Comparison of ENCODE assay signal across 10 cellular contexts in genomic region chr6:20205722-20206154, GRCh38. TPM values are rescaled to one million over a fixed set of nuclear protein-coding genes. Genes with fewer than 3 reads are reported as not detected.
DNase-seq lines count a peak whose midpoint lies in the region; ATAC-seq and TF ChIP-seq lines count a peak whose summit lies in the region.
"Had no signal": no experiment of that assay in that cellular context is flagged by ENCODE, and none has a peak within 500 bp of the region (broad histone marks: within the 10 kb centered on the region; RNA-seq: fewer than 3 reads in every experiment).

No MANE protein-coding gene starts in this region.

- H3K4me3 Mint-ChIP-seq in Calu3 (ENCODE audit: low read depth, unreplicated experiment): no peak overlapping the region
- peak overlapping the region; percentile 76 for H3K4me3 Mint-ChIP-seq in activated naive CD8-positive, alpha-beta T cell treated with anti-CD3 and anti-CD28 coated beads, Interleukin-2, amount 50 U/mL, for 24 hours
- H3K4me3 Mint-ChIP-seq in Caco-2 (ENCODE audit: unreplicated experiment): no peak overlapping the region
- H3K4me3 Mint-ChIP-seq: activated B cell treated with CpG ODN at 0.5 μM for 24 hours had no signal

- H3K27me3 ChIP-seq in MM.1S (replicated peaks; ENCODE audit: insufficient read depth, low read length) (no peaks in the 10 kb centered on the region), neutrophil (no peaks in the 10 kb centered on the region), Caco-2 (replicated peaks; ENCODE audit: control insufficient read depth, insufficient read depth, low read length) (no peaks in the 10 kb centered on the region), suprapubic skin (no peaks in the 10 kb centered on the region)

- peaks cover 76% of the 10 kb centered on the region for H3K4me1 Mint-ChIP-seq in Calu3 (ENCODE audit: low read depth, unreplicated experiment)
- peaks cover 70% of the 10 kb centered on the region for H3K4me1 Mint-ChIP-seq in activated naive CD8-positive, alpha-beta T cell treated with anti-CD3 and anti-CD28 coated beads, Interleukin-2, amount 50 U/mL, for 24 hours
- peaks cover 10% of the 10 kb centered on the region for H3K4me1 Mint-ChIP-seq in Caco-2 (ENCODE audit: low read depth, unreplicated experiment)

- no TSS peak for BruUV-seq in Calu3 (replicated peaks; lab: Mats Ljungman, UMichigan)
- BruUV-seq in Caco-2 (replicated peaks; lab: Mats Ljungman, UMichigan): no TSS peak

- no peak overlapping the region; the same call in 1 of the 2 replicates for H3K4me3 ChIP-seq in MM.1S (ENCODE audit: low read length)
- peak overlapping the region; percentile 59 to 62 for H3K4me3 ChIP-seq in neutrophil (ENCODE audit: low read depth in 1 of 2, low read length in 1 of 2)
- no peak overlapping the region for H3K4me3 ChIP-seq in Caco-2 (ENCODE audit: low read depth, low read length)
- no peak overlapping the region for H3K4me3 ChIP-seq in suprapubic skin

- no peaks in the 10 kb centered on the region for H3K9me2 ChIP-seq in MM.1S (replicated peaks; ENCODE audit: insufficient read depth, low read length)

- H3F3A ChIP-seq in MM.1S (ENCODE audit: insufficient read depth, low read length): peaks cover 48% of the 10 kb centered on the region

- H3K36me3 ChIP-seq in MM.1S (replicated peaks; ENCODE audit: insufficient read depth, low read length) (no peaks in the 10 kb centered on the region), neutrophil (no peaks in the 10 kb centered on the region), Caco-2 (ENCODE audit: control insufficient read depth, insufficient read depth, low read length) (no peaks in the 10 kb centered on the region), suprapubic skin (no peaks in the 10 kb centered on the region)

- no peak overlapping the region; the same call in 1 of the 2 replicates for H3K9ac ChIP-seq in MM.1S (ENCODE audit: low read length)

- intact Hi-C loops in Calu3 (cut with micrococcal nuclease; ENCODE audit: unreplicated experiment) (no loop called here), Caco-2 (cut with micrococcal nuclease; ENCODE audit: unreplicated experiment) (no loop called here)

- H3K9me3 ChIP-seq in MM.1S (replicated peaks; ENCODE audit: insufficient read depth, low read length) (no peaks in the 10 kb centered on the region), neutrophil (no peaks in the 10 kb centered on the region), Caco-2 (no peaks in the 10 kb centered on the region), suprapubic skin (no peaks in the 10 kb centered on the region)

- no peaks in the 10 kb centered on the region for H3K27me3 Mint-ChIP-seq in Calu3 (ENCODE audit: unreplicated experiment)
- H3K27me3 Mint-ChIP-seq in activated naive CD8-positive, alpha-beta T cell treated with anti-CD3 and anti-CD28 coated beads, Interleukin-2, amount 50 U/mL, for 24 hours: peaks cover 2% of the 10 kb centered on the region
- no peaks in the 10 kb centered on the region for H3K27me3 Mint-ChIP-seq in Caco-2 (ENCODE audit: insufficient read depth, unreplicated experiment)

- H3K79me2 ChIP-seq in MM.1S (ENCODE audit: low read length): peaks cover 91% of the 10 kb centered on the region

- peak; percentile 22 for ATAC-seq in activated naive CD8-positive, alpha-beta T cell treated with anti-CD3 and anti-CD28 coated beads, Interleukin-2, amount 50 U/mL, for 24 hours
- ATAC-seq in activated CD4-positive, CD25-positive, alpha-beta regulatory T cell treated with anti-CD3 and anti-CD28 coated beads, Interleukin-2, amount 50 U/mL, for 24 hours: no peak

- TF ChIP-seq EP300 in suprapubic skin (IDR thresholded peaks at IDR 0.05): no peak

- H3K27ac Mint-ChIP-seq in Calu3 (ENCODE audit: unreplicated experiment) (peak overlapping the region; percentile 9), Caco-2 (ENCODE audit: unreplicated experiment) (no peak overlapping the region)
- H3K27ac Mint-ChIP-seq in activated naive CD8-positive, alpha-beta T cell treated with anti-CD3 and anti-CD28 coated beads, Interleukin-2, amount 50 U/mL, for 24 hours: peak overlapping the region; percentile 91

- H3K36me3 Mint-ChIP-seq in Calu3 (ENCODE audit: insufficient read depth, unreplicated experiment) (peaks cover 14% of the 10 kb centered on the region), Caco-2 (ENCODE audit: insufficient read depth, unreplicated experiment) (no peaks in the 10 kb centered on the region)
- H3K36me3 Mint-ChIP-seq in activated naive CD8-positive, alpha-beta T cell treated with anti-CD3 and anti-CD28 coated beads, Interleukin-2, amount 50 U/mL, for 24 hours (ENCODE audit: low read depth): peaks cover 3% of the 10 kb centered on the region

- peak overlapping the region; percentile 93; the same call in 1 of the 2 replicates for H3K4me2 ChIP-seq in MM.1S (ENCODE audit: low read depth, low read length)

- DNase-seq in Calu3: no peak
- no peak for DNase-seq in MM.1S
- no peak for DNase-seq in activated naive CD8-positive, alpha-beta T cell treated with anti-CD3 and anti-CD28 coated beads, Interleukin-2, amount 50 U/mL, for 24 hours
- DNase-seq in Caco-2: no peak
- no peak for DNase-seq in suprapubic skin (ENCODE audit: low spot score in 2 of 2)
- DNase-seq: activated B cell treated with CpG ODN at 0.5 μM for 24 hours, DMS53, NCI-H2029 had no signal

- CTCF ChIA-PET in Calu3 (lab: Charles Lee) (interaction anchor here (0.6 kb wide), 3 partner anchors 11 to 928 kb away, joined by 3 to 4 read pairs (median 4); no protein-coding TSS in a partner anchor), Caco-2 (lab: Charles Lee) (no interaction called here)

- no peak for TF ChIP-seq POLR2A in suprapubic skin (IDR thresholded peaks at IDR 0.05)

- 81% methylated on average over 6 of the region's 6 CpGs for WGBS in suprapubic skin

- H3K9me3 Mint-ChIP-seq in Calu3 (ENCODE audit: low read depth, unreplicated experiment): no peaks in the 10 kb centered on the region
- no peaks in the 10 kb centered on the region for H3K9me3 Mint-ChIP-seq in activated naive CD8-positive, alpha-beta T cell treated with anti-CD3 and anti-CD28 coated beads, Interleukin-2, amount 50 U/mL, for 24 hours
- H3K9me3 Mint-ChIP-seq in Caco-2 (ENCODE audit: unreplicated experiment): no peaks in the 10 kb centered on the region
- H3K9me3 Mint-ChIP-seq: activated B cell treated with CpG ODN at 0.5 μM for 24 hours had no signal

- POLR2A ChIA-PET in Caco-2 (lab: Charles Lee): no interaction called here

- no peaks in the 10 kb centered on the region for H4K20me1 ChIP-seq in MM.1S (ENCODE audit: insufficient read depth, low read length)

- peak overlapping the region; percentile 83; the same call in 1 of the 2 replicates for H3K27ac ChIP-seq in MM.1S (ENCODE audit: low read length)
- H3K27ac ChIP-seq in neutrophil: peak overlapping the region; percentile 92
- no peak overlapping the region for H3K27ac ChIP-seq in suprapubic skin

- TF ChIP-seq CTCF in Calu3 (IDR thresholded peaks at IDR 0.05; ENCODE audit: unreplicated experiment): no peak
- TF ChIP-seq CTCF in MM.1S (IDR thresholded peaks at IDR 0.05; ENCODE audit: low read length): no peak
- no peak for TF ChIP-seq CTCF in neutrophil (IDR thresholded peaks at IDR 0.05)
- TF ChIP-seq CTCF in Caco-2 (IDR thresholded peaks at IDR 0.05; ENCODE audit: insufficient read depth in 1 of 2, low read depth in 1 of 2, low read length in 1 of 2, severe bottlenecking in 1 of 2, unreplicated experiment in 1 of 2): no peak
- no peak for TF ChIP-seq CTCF in suprapubic skin (IDR thresholded peaks at IDR 0.05)

- peaks cover 71% of the 10 kb centered on the region for H3K4me1 ChIP-seq in MM.1S (ENCODE audit: low read length)
- peaks cover 87 to 96% of the 10 kb centered on the region in 2 experiments for H3K4me1 ChIP-seq in neutrophil (ENCODE audit: control insufficient read depth in 1 of 2, insufficient read depth in 1 of 2, low read depth in 1 of 2, low read length in 1 of 2)
- H3K4me1 ChIP-seq in Caco-2: no peaks in the 10 kb centered on the region
- H3K4me1 ChIP-seq in suprapubic skin: peaks cover 65% of the 10 kb centered on the region

- H2AFZ ChIP-seq in MM.1S (ENCODE audit: low read length): no peak overlapping the region

RNA-seq across cellular contexts. Expression of gene MBOAT1, which starts 6.5 kb away (rescaled TPM):
- 39.9 and 47.8 TPM in 2 replicates for total RNA-seq in Calu3 (2022)
- total RNA-seq in Caco-2 (2022): 6.8 and 7.3 TPM in 2 replicates
- 10 to 100 TPM in 1 of 4 donors, 1 to 10 TPM in 3; 5.3 to 18.8 (median 8.2) TPM for total RNA-seq in suprapubic skin

Comparison
In these comparisons a context has a peak if more than half of its experiments do, and no peak if none do; other contexts are left out.
1. H3K4me3 ChIP-seq: peak in neutrophil (2 of 2); none in MM.1S (single experiment), Caco-2 (single experiment) and suprapubic skin (single experiment).